In the genomic region with DNA sequence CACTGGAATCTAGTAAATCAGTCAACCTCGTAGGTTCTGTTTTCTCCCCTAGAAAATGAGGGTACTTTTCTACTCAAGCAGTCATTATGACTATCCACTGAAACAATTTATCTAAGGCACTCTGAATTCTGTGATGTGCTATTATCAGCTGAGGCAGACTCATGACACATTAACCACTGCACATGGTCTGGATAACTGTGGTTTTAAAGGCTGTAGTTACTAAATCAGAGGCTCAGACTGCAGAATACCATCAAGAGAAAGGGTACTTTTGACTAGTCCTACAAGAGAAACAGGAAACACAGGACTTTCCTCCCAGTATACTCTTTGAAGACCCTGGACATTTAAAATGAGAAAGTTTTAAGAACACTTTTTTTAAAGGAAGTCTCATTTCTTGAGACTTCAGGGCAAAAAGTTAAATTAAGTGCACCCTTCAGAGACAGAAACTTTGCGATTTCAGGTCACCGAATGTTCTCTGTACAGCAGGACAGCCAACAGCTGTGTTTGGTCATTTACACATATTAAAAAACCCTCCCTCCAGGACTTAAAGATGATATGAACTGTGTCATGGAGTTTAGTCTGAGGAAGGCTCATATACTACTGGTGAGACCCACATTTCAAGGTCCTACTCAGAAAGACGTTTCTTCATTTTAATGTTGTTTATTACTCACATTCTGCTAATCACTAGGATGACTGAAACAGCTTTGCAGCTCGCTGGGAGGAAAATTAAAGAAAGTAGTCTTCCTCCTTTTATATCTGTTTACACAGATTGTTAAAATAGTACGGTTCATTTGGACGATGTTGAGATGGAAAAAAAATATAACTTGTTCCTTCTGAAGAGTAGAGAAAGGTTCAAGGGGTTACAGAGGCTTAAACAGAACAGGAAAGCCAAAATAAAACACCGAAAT, we compare ENCODE assay signal across 8 cellular contexts. TPM values are rescaled to one million over a fixed set of nuclear protein-coding genes. Genes with fewer than 3 reads are reported as not detected.
DNase-seq lines count a peak whose midpoint lies in the region; ATAC-seq lines count a peak whose summit lies in the region.

No MANE protein-coding gene starts in this region.

- peaks cover 60% of the 10 kb centered on the region for H3K4me1 Mint-ChIP-seq in activated T-helper 2 cell treated with anti-CD3 and anti-CD28 coated beads, Interferon-gamma antibody, Interleukin-2, Interleukin-4, amounts not matched to agents 10 μg/mL and 5 μg/mL and 100 μg/mL, durations not matched to agents 14 hours and 24 hours and 36 hours (ENCODE audit: low read depth)

- peaks cover 37% of the 10 kb centered on the region for H3K36me3 ChIP-seq in mesodermal cell (ENCODE audit: control insufficient read depth, insufficient read depth, low read length)

- no peak overlapping the region for H3K4me3 ChIP-seq in mesodermal cell (ENCODE audit: extremely low read depth, insufficient read depth, low read length, poor library complexity, severe bottlenecking)

- DNase-seq in GM04504 (ENCODE audit: low read depth) (peak; percentile 86), middle frontal gyrus (ENCODE audit: extremely low spot score, low spot score) (no peak), C1 segment of cervical spinal cord (lab: John Stamatoyannopoulos, UW) (no peak)
- no peak for DNase-seq in activated T-helper 2 cell treated with anti-CD3 and anti-CD28 coated beads, Interferon-gamma antibody, Interleukin-2, Interleukin-4, amounts not matched to agents 10 μg/mL and 5 μg/mL and 100 μg/mL, durations not matched to agents 14 hours and 24 hours and 36 hours (ENCODE audit: low spot score)

- no peak overlapping the region for H3K4me3 Mint-ChIP-seq in activated T-helper 2 cell treated with anti-CD3 and anti-CD28 coated beads, Interferon-gamma antibody, Interleukin-2, Interleukin-4, amounts not matched to agents 10 μg/mL and 5 μg/mL and 100 μg/mL, durations not matched to agents 14 hours and 24 hours and 36 hours (ENCODE audit: low read depth)

- H3K9me3 Mint-ChIP-seq in activated T-helper 2 cell treated with anti-CD3 and anti-CD28 coated beads, Interferon-gamma antibody, Interleukin-2, Interleukin-4, amounts not matched to agents 10 μg/mL and 5 μg/mL and 100 μg/mL, durations not matched to agents 14 hours and 24 hours and 36 hours: no peaks in the 10 kb centered on the region

- H3K36me3 Mint-ChIP-seq in activated T-helper 2 cell treated with anti-CD3 and anti-CD28 coated beads, Interferon-gamma antibody, Interleukin-2, Interleukin-4, amounts not matched to agents 10 μg/mL and 5 μg/mL and 100 μg/mL, durations not matched to agents 14 hours and 24 hours and 36 hours (ENCODE audit: low read depth): peaks cover 83% of the 10 kb centered on the region

- peak overlapping the region; percentile 23 for H3K27ac Mint-ChIP-seq in activated T-helper 2 cell treated with anti-CD3 and anti-CD28 coated beads, Interferon-gamma antibody, Interleukin-2, Interleukin-4, amounts not matched to agents 10 μg/mL and 5 μg/mL and 100 μg/mL, durations not matched to agents 14 hours and 24 hours and 36 hours

- H3K27me3 Mint-ChIP-seq in activated T-helper 2 cell treated with anti-CD3 and anti-CD28 coated beads, Interferon-gamma antibody, Interleukin-2, Interleukin-4, amounts not matched to agents 10 μg/mL and 5 μg/mL and 100 μg/mL, durations not matched to agents 14 hours and 24 hours and 36 hours (ENCODE audit: low read depth): no peaks in the 10 kb centered on the region

- peaks cover 65% of the 10 kb centered on the region for H3K4me1 ChIP-seq in mesodermal cell (ENCODE audit: control insufficient read depth, insufficient read depth, low read length, poor library complexity, severe bottlenecking)

- intact Hi-C loops in activated T-helper 2 cell treated with anti-CD3 and anti-CD28 coated beads, Interferon-gamma antibody, Interleukin-2, Interleukin-4, amounts not matched to agents 10 μg/mL and 5 μg/mL and 100 μg/mL, durations not matched to agents 14 hours and 24 hours and 36 hours (cut with micrococcal nuclease): loop anchor here (1.0 to 2.0 kb wide), 3 partner anchors 10 to 82 kb away; no protein-coding TSS in a partner anchor

- peak overlapping the region; percentile 89 for H3K27ac ChIP-seq in mesodermal cell (ENCODE audit: low read depth, low read length, severe bottlenecking)

- WGBS in mesodermal cell (ENCODE audit: insufficient coverage in 2 of 2), 2 experiments: 100% methylated on average over 2 of the region's 8 CpGs; no CpG with 5 or more reads in 1 of the 2 experiments

- peak; percentile 80 for ATAC-seq in HG03103 (IDR thresholded peaks at IDR 0.05; ENCODE audit: low read depth, unreplicated experiment)
- no peak for ATAC-seq in GM19397 (IDR thresholded peaks at IDR 0.05; ENCODE audit: unreplicated experiment)
- no peak for ATAC-seq in GM21723 (IDR thresholded peaks at IDR 0.05; ENCODE audit: unreplicated experiment)

- no peaks in the 10 kb centered on the region for H3K9me3 ChIP-seq in mesodermal cell (ENCODE audit: control insufficient read depth, low read length)

RNA-seq across cellular contexts. Expression of a gene that starts 19.9 kb away (rescaled TPM):
- total RNA-seq in activated T-helper 2 cell treated with anti-CD3 and anti-CD28 coated beads, Interferon-gamma antibody, Interleukin-2, Interleukin-4, amounts not matched to agents 10 μg/mL and 5 μg/mL and 100 μg/mL, durations not matched to agents 14 hours and 24 hours and 36 hours: 66.5 and 69.1 TPM in 2 replicates
- 8.0 TPM for polyA plus RNA-seq in mesodermal cell (2013, experiment 1 of 2)
- 7.1 TPM for polyA plus RNA-seq in mesodermal cell (2013, experiment 2 of 2)
